Comparison of ENCODE assay signal across 13 cellular contexts in genomic region chr2:148557844-148558436, GRCh38.
A peak's percentile ranks its signal among the peaks of the same experiment; 100 is the strongest.
DNase-seq lines count a peak whose midpoint lies in the region; ATAC-seq, FAIRE-seq and TF ChIP-seq lines count a peak whose summit lies in the region.
"Had no signal": no experiment of that assay in that cellular context is flagged by ENCODE, and none has a peak within 500 bp of the region (broad histone marks: within the 10 kb centered on the region; RNA-seq: fewer than 3 reads in every experiment).

No MANE protein-coding gene starts in this region.

- H3K9me3 ChIP-seq in GM12878 (replicated peaks; ENCODE audit: control insufficient read depth, insufficient read depth, low read length) = no peaks in the 10 kb centered on the region; the same call in 1 of the 3 replicates

- no peak for TF ChIP-seq POLR2A in GM12878 (IDR thresholded peaks at IDR 0.05; ENCODE audit: low read depth, low read length)

- no peak overlapping the region for H3K4me2 ChIP-seq in GM12878 (ENCODE audit: control insufficient read depth, insufficient read depth)

- no peak for TF ChIP-seq RAD21 in GM12878 (IDR thresholded peaks at IDR 0.05; ENCODE audit: insufficient read depth, low read depth, low read length)

- peak; percentile 81 for ATAC-seq in GM18517 (IDR thresholded peaks at IDR 0.05; ENCODE audit: unreplicated experiment)
- peak; percentile 50 for ATAC-seq in GM19468 (IDR thresholded peaks at IDR 0.05; ENCODE audit: extremely low read depth, unreplicated experiment)
- ATAC-seq in HG03103 (IDR thresholded peaks at IDR 0.05; ENCODE audit: low read depth, unreplicated experiment) = peak; percentile 58
- peak; percentile 72 for ATAC-seq in GM12878

- H4K20me1 ChIP-seq in GM12878 (ENCODE audit: control insufficient read depth, insufficient read depth) = no peaks in the 10 kb centered on the region

- POLR2A ChIA-PET in GM12878 (lab: Charles Lee) = no interaction called here

- RAD21 ChIA-PET in GM12878 (lab: Charles Lee; ENCODE audit: unreplicated experiment) = no interaction called here

- no peak overlapping the region for H3K9ac ChIP-seq in GM12878 (ENCODE audit: control insufficient read depth, insufficient read depth, low read length)

- no peak overlapping the region for H3K27ac ChIP-seq in GM12878 (ENCODE audit: control insufficient read depth, insufficient read depth)

- SMC1A ChIA-PET in GM12878 (lab: Charles Lee; ENCODE audit: uncharacterized antibody, unreplicated experiment) = no interaction called here

- no TSS peak for BruUV-seq in GM12878 (replicated peaks; lab: Mats Ljungman, UMichigan)

- TF ChIP-seq CTCF in GM12878 (IDR thresholded peaks at IDR 0.05 in 2 of 3, conservative IDR thresholded peaks at IDR 0.05 in 1 of 3; ENCODE audit: control insufficient read depth in 2 of 3, extremely low read depth in 1 of 3, insufficient read depth in 1 of 3, low read depth in 3 of 3, low read length in 3 of 3) = peak in 2 of 3 experiments; percentile 17 to 41; a peak in 2 of 6 replicates

- H3K79me2 ChIP-seq in GM12878 (ENCODE audit: control insufficient read depth, insufficient read depth, low read length) = no peaks in the 10 kb centered on the region

- H3K36me3 ChIP-seq in GM12878 (ENCODE audit: control insufficient read depth in 2 of 2, insufficient read depth in 2 of 2, low read length in 1 of 2) = no peaks in the 10 kb centered on the region

- CTCF ChIA-PET in GM12878 (lab: Yijun Ruan, JAX) = no interaction called here

- FAIRE-seq in GM12878 (lab: Jason Lieb, UNC) = peak; percentile 83
- FAIRE-seq: small intestine had no signal

- in situ Hi-C loops in GM12878 (cut with MboI) = no loop called here

- WGBS in GM12878 (ENCODE audit: insufficient coverage, insufficient replicate concordance, low lambda C conversion rate, missing lambda C conversion rate) = 12% methylated on average over 5 of the region's 5 CpGs

- intact Hi-C loops in GM12878 (cut with micrococcal nuclease; ENCODE audit: unreplicated experiment) = no loop called here

- DNase-seq in GM12878 (ENCODE audit: low read depth, low spot score) (no peak), nucleus accumbens (lab: John Stamatoyannopoulos, UW) (no peak), hypothalamus (lab: John Stamatoyannopoulos, UW) (no peak), HuH-7.5 (ENCODE audit: low spot score) (no peak), NCI-H1694 treated with DMSO at 0.1 percent for 48 hours (lab: John Stamatoyannopoulos, UW) (no peak)
- DNase-seq: activated CD4-positive, alpha-beta T cell treated with anti-CD3 and anti-CD28 coated beads, Interleukin-2, amount 50 U/mL, for 1 hour; aorta; mesenchymal stem cell; small intestine; substantia nigra had no signal

- no peak overlapping the region for H2AFZ ChIP-seq in GM12878 (ENCODE audit: control insufficient read depth, low read depth, low read length)

- no peaks in the 10 kb centered on the region; the same call in 1 of the 2 replicates for H3K4me1 ChIP-seq in GM12878 (ENCODE audit: control insufficient read depth, insufficient read depth, low read length)

- no peak overlapping the region for H3K4me3 ChIP-seq in GM12878

- no peaks in the 10 kb centered on the region for H3K27me3 ChIP-seq in GM12878 (replicated peaks in 1 of 2; ENCODE audit: control insufficient read depth in 2 of 2, insufficient read depth in 2 of 2, low read length in 1 of 2)

- TF ChIP-seq EP300 in GM12878 (IDR thresholded peaks at IDR 0.05; ENCODE audit: borderline replicate concordance in 1 of 2, control insufficient read depth in 1 of 2, low read depth in 2 of 2, low read length in 2 of 2) = no peak

TF ChIP-seq in GM12878, 131 proteins besides CTCF, POLR2A, EP300 and RAD21:
- TF ChIP-seq E2F4 (IDR thresholded peaks at IDR 0.05; ENCODE audit: low read depth, low read length) = no peak
- no peak for TF ChIP-seq HCFC1 (IDR thresholded peaks at IDR 0.05; ENCODE audit: low read length)
- 0 out of 2 replicates have a peak, but pooled peaks have one; percentile 18 for TF ChIP-seq TCF3 (IDR thresholded peaks at IDR 0.05; ENCODE audit: borderline replicate concordance, insufficient read depth, low read depth, low read length)
- TF ChIP-seq CHD1 (IDR thresholded peaks at IDR 0.05; ENCODE audit: low read depth, low read length) = no peak
- no peak for TF ChIP-seq NR2F1 (conservative IDR thresholded peaks at IDR 0.05)
- TF ChIP-seq RUNX3 (IDR thresholded peaks at IDR 0.05; ENCODE audit: low read length) = 0 out of 2 replicates have a peak, but pooled peaks have one; percentile 10
